7 cellular contexts compared by ENCODE assay signal in the genomic region with DNA sequence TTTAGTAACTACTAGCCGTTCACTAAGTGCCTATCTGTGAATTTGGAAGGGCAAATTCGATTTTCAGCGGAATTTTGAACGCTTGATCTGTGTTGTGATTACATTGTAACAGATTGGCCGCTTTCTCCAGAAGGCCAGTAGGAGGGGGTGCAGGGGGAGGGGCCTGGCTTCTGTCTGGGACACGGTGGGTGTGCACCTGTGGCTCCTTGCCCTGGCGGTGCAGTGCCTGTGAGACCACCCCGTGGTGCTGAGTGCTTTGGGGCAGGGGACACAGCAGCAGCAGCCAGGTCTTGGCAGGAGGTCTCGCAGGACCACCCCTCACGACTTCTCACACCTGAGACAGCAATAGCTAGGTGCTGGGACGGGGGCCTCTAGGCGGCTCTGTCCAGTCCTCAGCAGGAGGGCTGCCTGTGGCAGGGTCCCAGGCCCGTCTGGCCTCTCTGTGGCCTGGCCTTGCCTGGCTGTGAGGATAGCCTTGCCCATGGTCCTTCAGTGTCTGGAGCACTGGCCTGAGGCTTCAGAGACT. TPM values are rescaled to one million over a fixed set of nuclear protein-coding genes. Genes with fewer than 3 reads are reported as not detected.
DNase-seq lines count a peak whose midpoint lies in the region; ATAC-seq and TF ChIP-seq lines count a peak whose summit lies in the region.

No MANE protein-coding gene starts in this region.

- no peak for ATAC-seq in activated CD8-positive, alpha-beta T cell treated with anti-CD3 and anti-CD28 coated beads, Interleukin-2, amount 10 ng/mL, durations not matched to agents 7 days and 5 days
- no peak for ATAC-seq in stimulated activated effector memory CD8-positive, alpha-beta T cell treated with anti-CD3 and anti-CD28 coated beads, Interleukin-12 subunit alpha, Interleukin-12 subunit beta, amount 100 ng/mL, for 72 hours
- no peak for ATAC-seq in HG03045 (IDR thresholded peaks at IDR 0.05; ENCODE audit: unreplicated experiment)
- no peak for ATAC-seq in GM21717 (IDR thresholded peaks at IDR 0.05; ENCODE audit: unreplicated experiment)

- peaks cover 3% of the 10 kb centered on the region; the same call in 1 of the 2 replicates for H3K27me3 Mint-ChIP-seq in HFFc6 (ENCODE audit: insufficient read depth)
- H3K27me3 Mint-ChIP-seq in activated CD8-positive, alpha-beta T cell treated with anti-CD3 and anti-CD28 coated beads, Interleukin-2, amount 10 ng/mL, durations not matched to agents 7 days and 5 days (ENCODE audit: low read depth): no peaks in the 10 kb centered on the region

- no peaks in the 10 kb centered on the region for H3K9me3 Mint-ChIP-seq in HFFc6
- H3K9me3 Mint-ChIP-seq in activated CD8-positive, alpha-beta T cell treated with anti-CD3 and anti-CD28 coated beads, Interleukin-2, amount 10 ng/mL, durations not matched to agents 7 days and 5 days (ENCODE audit: insufficient read depth): no peaks in the 10 kb centered on the region
- no peaks in the 10 kb centered on the region for H3K9me3 Mint-ChIP-seq in stimulated activated effector memory CD8-positive, alpha-beta T cell treated with anti-CD3 and anti-CD28 coated beads, Interleukin-12 subunit alpha, Interleukin-12 subunit beta, amount 100 ng/mL, for 72 hours

- H3K27me3 ChIP-seq in iPS-15b (ENCODE audit: control insufficient read depth, insufficient read depth, low read length): no peaks in the 10 kb centered on the region

- DNase-seq in HFFc6 (no peak), OCI-M2 (lab: John Stamatoyannopoulos, UW; ENCODE audit: unreplicated experiment) (no peak)
- no peak for DNase-seq in activated CD8-positive, alpha-beta T cell treated with anti-CD3 and anti-CD28 coated beads, Interleukin-2, amount 10 ng/mL, durations not matched to agents 7 days and 5 days
- DNase-seq in stimulated activated effector memory CD8-positive, alpha-beta T cell treated with anti-CD3 and anti-CD28 coated beads, Interleukin-12 subunit alpha, Interleukin-12 subunit beta, amount 100 ng/mL, for 72 hours (ENCODE audit: low spot score in 2 of 2): no peak

- peaks cover 14% of the 10 kb centered on the region for H3K4me1 Mint-ChIP-seq in HFFc6 (ENCODE audit: low read depth)
- H3K4me1 Mint-ChIP-seq in activated CD8-positive, alpha-beta T cell treated with anti-CD3 and anti-CD28 coated beads, Interleukin-2, amount 10 ng/mL, durations not matched to agents 7 days and 5 days (ENCODE audit: low read depth): peaks cover 42% of the 10 kb centered on the region
- H3K4me1 Mint-ChIP-seq in stimulated activated effector memory CD8-positive, alpha-beta T cell treated with anti-CD3 and anti-CD28 coated beads, Interleukin-12 subunit alpha, Interleukin-12 subunit beta, amount 100 ng/mL, for 72 hours: peaks cover 32% of the 10 kb centered on the region

- peaks cover 18% of the 10 kb centered on the region for H3K36me3 Mint-ChIP-seq in HFFc6 (ENCODE audit: low read depth)
- peaks cover 32% of the 10 kb centered on the region for H3K36me3 Mint-ChIP-seq in activated CD8-positive, alpha-beta T cell treated with anti-CD3 and anti-CD28 coated beads, Interleukin-2, amount 10 ng/mL, durations not matched to agents 7 days and 5 days (ENCODE audit: low read depth)
- H3K36me3 Mint-ChIP-seq in stimulated activated effector memory CD8-positive, alpha-beta T cell treated with anti-CD3 and anti-CD28 coated beads, Interleukin-12 subunit alpha, Interleukin-12 subunit beta, amount 100 ng/mL, for 72 hours: peaks cover 87% of the 10 kb centered on the region

- H3K27ac Mint-ChIP-seq in HFFc6: peak overlapping the region; percentile 90
- H3K27ac Mint-ChIP-seq in activated CD8-positive, alpha-beta T cell treated with anti-CD3 and anti-CD28 coated beads, Interleukin-2, amount 10 ng/mL, durations not matched to agents 7 days and 5 days: peak overlapping the region; percentile 94
- H3K27ac Mint-ChIP-seq in stimulated activated effector memory CD8-positive, alpha-beta T cell treated with anti-CD3 and anti-CD28 coated beads, Interleukin-12 subunit alpha, Interleukin-12 subunit beta, amount 100 ng/mL, for 72 hours: peak overlapping the region; percentile 97

- H3K9ac ChIP-seq in iPS-15b (ENCODE audit: low read depth, low read length): peak overlapping the region; percentile 87

- peaks cover 39% of the 10 kb centered on the region for H3K36me3 ChIP-seq in iPS-15b (ENCODE audit: control insufficient read depth, insufficient read depth, low read length)

- H3K9me3 ChIP-seq in iPS-15b (ENCODE audit: control insufficient read depth, insufficient read depth, low read length): no peaks in the 10 kb centered on the region

- H3K4me3 ChIP-seq in iPS-15b (ENCODE audit: low read depth, low read length): peak overlapping the region; percentile 90

- 0 out of 2 replicates have a peak, but pooled peaks have one; percentile 13 for TF ChIP-seq CTCF in HFFc6 (IDR thresholded peaks at IDR 0.05)

- POLR2A ChIA-PET in activated CD8-positive, alpha-beta T cell treated with anti-CD3 and anti-CD28 coated beads, Interleukin-2, amount 10 ng/mL, durations not matched to agents 7 days and 5 days (lab: Charles Lee): interaction anchor here (0.6 to 1.3 kb wide), 6 partner anchors 18 to 166 kb away, joined by 3 to 5 read pairs (median 4); no protein-coding TSS in a partner anchor

- H3K4me1 ChIP-seq in iPS-15b (ENCODE audit: control insufficient read depth, insufficient read depth, low read length): no peaks in the 10 kb centered on the region

- CTCF ChIA-PET in activated CD8-positive, alpha-beta T cell treated with anti-CD3 and anti-CD28 coated beads, Interleukin-2, amount 10 ng/mL, durations not matched to agents 7 days and 5 days (lab: Charles Lee): interaction anchor here (1.1 kb wide), 1 partner anchor 19 kb away, joined by 3 read pairs; no protein-coding TSS in a partner anchor

- H3K4me3 Mint-ChIP-seq in HFFc6: peak overlapping the region; percentile 97
- H3K4me3 Mint-ChIP-seq in activated CD8-positive, alpha-beta T cell treated with anti-CD3 and anti-CD28 coated beads, Interleukin-2, amount 10 ng/mL, durations not matched to agents 7 days and 5 days: peak overlapping the region; percentile 97
- H3K4me3 Mint-ChIP-seq in stimulated activated effector memory CD8-positive, alpha-beta T cell treated with anti-CD3 and anti-CD28 coated beads, Interleukin-12 subunit alpha, Interleukin-12 subunit beta, amount 100 ng/mL, for 72 hours: peak overlapping the region; percentile 94

RNA-seq across cellular contexts. Expression of gene UBE2I, which starts 1.8 kb away (rescaled TPM):
- 100 to 1,000 TPM; 116 to 147 (median 138) TPM for total RNA-seq in HFFc6 (2021; fragmentation: NEBNext Ultra II Directional; extraction: Animal tissue kit (Norgen Biotek cat#: 25700))
- total RNA-seq in activated CD8-positive, alpha-beta T cell treated with anti-CD3 and anti-CD28 coated beads, Interleukin-2, amount 10 ng/mL, durations not matched to agents 7 days and 5 days: 100 to 1,000 TPM; 207 to 237 TPM

RNA-seq across cellular contexts. Expression of gene BAIAP3, which starts 22.2 kb away (rescaled TPM):
- total RNA-seq in HFFc6 (2021; fragmentation: NEBNext Ultra II Directional; extraction: Animal tissue kit (Norgen Biotek cat#: 25700)): under 1 TPM; 0.11 to 0.28 (median 0.16) TPM
- under 1 TPM; 0.24 to 0.63 TPM for total RNA-seq in activated CD8-positive, alpha-beta T cell treated with anti-CD3 and anti-CD28 coated beads, Interleukin-2, amount 10 ng/mL, durations not matched to agents 7 days and 5 days

RNA-seq across cellular contexts. Expression of gene TSR3, which starts 40.4 kb away (rescaled TPM):
- 10 to 100 TPM; 73.7 to 84.6 (median 78.1) TPM for total RNA-seq in HFFc6 (2021; fragmentation: NEBNext Ultra II Directional; extraction: Animal tissue kit (Norgen Biotek cat#: 25700))
- 10 to 100 TPM; 48.5 to 50.7 TPM for total RNA-seq in activated CD8-positive, alpha-beta T cell treated with anti-CD3 and anti-CD28 coated beads, Interleukin-2, amount 10 ng/mL, durations not matched to agents 7 days and 5 days

RNA-seq across cellular contexts. Expression of gene GNPTG, which starts 40.5 kb away (rescaled TPM):
- 10 to 100 TPM; 46.8 to 68.1 (median 52.6) TPM for total RNA-seq in HFFc6 (2021; fragmentation: NEBNext Ultra II Directional; extraction: Animal tissue kit (Norgen Biotek cat#: 25700))
- total RNA-seq in activated CD8-positive, alpha-beta T cell treated with anti-CD3 and anti-CD28 coated beads, Interleukin-2, amount 10 ng/mL, durations not matched to agents 7 days and 5 days: 10 to 100 TPM; 24.2 to 25.1 TPM

RNA-seq across cellular contexts. Expression of gene TPSD1, which starts 55.4 kb away (rescaled TPM):
- not detected for total RNA-seq in HFFc6 (2021; fragmentation: NEBNext Ultra II Directional; extraction: Animal tissue kit (Norgen Biotek cat#: 25700))
- total RNA-seq in activated CD8-positive, alpha-beta T cell treated with anti-CD3 and anti-CD28 coated beads, Interleukin-2, amount 10 ng/mL, durations not matched to agents 7 days and 5 days: not detected
